15 cellular contexts compared by ENCODE assay signal in genomic region chr11:11570823-11571222, GRCh38. TPM values are rescaled to one million over a fixed set of nuclear protein-coding genes. Genes with fewer than 3 reads are reported as not detected.
A peak's percentile ranks its signal among the peaks of the same experiment; 100 is the strongest.
DNase-seq lines count a peak whose midpoint lies in the region; ATAC-seq and TF ChIP-seq lines count a peak whose summit lies in the region.
"Had no signal": no experiment of that assay in that cellular context is flagged by ENCODE, and none has a peak within 500 bp of the region (broad histone marks: within the 10 kb centered on the region; RNA-seq: fewer than 3 reads in every experiment).

No MANE protein-coding gene starts in this region.

- peak overlapping the region in 2 of 12 donors; percentile 26 to 31 for H3K4me3 ChIP-seq in heart left ventricle
- no peak overlapping the region for H3K4me3 ChIP-seq in thoracic aorta
- H3K4me3 ChIP-seq: Peyer's patch had no signal

- H3K4me1 ChIP-seq in heart left ventricle (peaks cover 0 to 80% (median 33%) of the 10 kb centered on the region in 12 donors), thoracic aorta (ENCODE audit: control insufficient read depth in 1 of 2, low read depth in 2 of 2) (peaks cover 14 to 66% of the 10 kb centered on the region in 2 donors)
- H3K4me1 ChIP-seq: Peyer's patch had no signal

- H3K27ac ChIP-seq in heart left ventricle: peak overlapping the region; percentile 2 to 88 (median 74)
- peak overlapping the region; percentile 65; the same call in 1 of the 2 replicates for H3K27ac ChIP-seq in VCaP
- H3K27ac ChIP-seq in epithelial cell of prostate: peak overlapping the region; percentile 87
- H3K27ac ChIP-seq in thoracic aorta: peak overlapping the region; percentile 70 to 84

- H3K27me3 ChIP-seq in heart left ventricle (no peaks in the 10 kb centered on the region), thoracic aorta (replicated peaks; ENCODE audit: insufficient read depth) (no peaks in the 10 kb centered on the region)
- H3K27me3 ChIP-seq: Peyer's patch had no signal

- no peak for ATAC-seq in heart left ventricle
- ATAC-seq in left cardiac atrium: no peak
- ATAC-seq in thoracic aorta (ENCODE audit: insufficient number of reproducible peaks, low FRiP score, low read depth): no peak

- no peak for TF ChIP-seq CTCF in heart left ventricle (IDR thresholded peaks at IDR 0.05)
- TF ChIP-seq CTCF in VCaP (conservative IDR thresholded peaks at IDR 0.05): no peak
- no peak for TF ChIP-seq CTCF in thoracic aorta (IDR thresholded peaks at IDR 0.05)

- H3K36me3 ChIP-seq in heart left ventricle: no peaks in the 10 kb centered on the region
- H3K36me3 ChIP-seq in thoracic aorta: no peaks in the 10 kb centered on the region
- H3K36me3 ChIP-seq: Peyer's patch had no signal

- DNase-seq in heart left ventricle: no peak
- DNase-seq in left cardiac atrium: no peak
- no peak for DNase-seq in epithelial cell of prostate (ENCODE audit: low read depth, low spot score)
- DNase-seq in thoracic aorta (ENCODE audit: low spot score): no peak
- DNase-seq in NCI-H1417 treated with DMSO at 0.1 percent for 48 hours (lab: John Stamatoyannopoulos, UW): no peak
- no peak for DNase-seq in middle frontal gyrus (ENCODE audit: extremely low spot score, low spot score)
- DNase-seq: AML-193; CD4-positive, CD25-positive, alpha-beta regulatory T cell; DMS53; KG1; NCI-H1092; NCI-H1694 treated with DMSO at 0.1 percent for 48 hours; NCI-H510A treated with DMSO at 0.1 percent for 48 hours; Peyer's patch had no signal

- intact Hi-C loops in heart left ventricle (cut with DNase I) (loop anchor here in 2 of 10 donors (5.0 kb wide), 1 partner anchor 34 kb away; no protein-coding TSS in a partner anchor), left cardiac atrium (cut with DNase I) (no loop called here)

- TF ChIP-seq POLR2A in heart left ventricle (IDR thresholded peaks at IDR 0.05): no peak

- no peaks in the 10 kb centered on the region for H3K9me3 ChIP-seq in heart left ventricle
- H3K9me3 ChIP-seq in thoracic aorta: no peaks in the 10 kb centered on the region
- H3K9me3 ChIP-seq: Peyer's patch had no signal

RNA-seq across cellular contexts. Expression of gene GALNT18, which starts 51.0 kb away (rescaled TPM):
- total RNA-seq in heart left ventricle: 10 to 100 TPM; 10.5 to 31.8 (median 17.3) TPM
- polyA plus RNA-seq in heart left ventricle: 10 to 100 TPM in 1 of 2 donors, 1 to 10 TPM in 1; 9.0 to 29.4 TPM
- total RNA-seq in left cardiac atrium: 10 to 100 TPM; 20.1 to 21.5 TPM
- total RNA-seq in thoracic aorta: 10 to 100 TPM; 28.2 to 57.8 TPM
- total RNA-seq: CD4-positive, CD25-positive, alpha-beta regulatory T cell had no signal
